38 cellular contexts compared by ENCODE assay signal in the genomic region with DNA sequence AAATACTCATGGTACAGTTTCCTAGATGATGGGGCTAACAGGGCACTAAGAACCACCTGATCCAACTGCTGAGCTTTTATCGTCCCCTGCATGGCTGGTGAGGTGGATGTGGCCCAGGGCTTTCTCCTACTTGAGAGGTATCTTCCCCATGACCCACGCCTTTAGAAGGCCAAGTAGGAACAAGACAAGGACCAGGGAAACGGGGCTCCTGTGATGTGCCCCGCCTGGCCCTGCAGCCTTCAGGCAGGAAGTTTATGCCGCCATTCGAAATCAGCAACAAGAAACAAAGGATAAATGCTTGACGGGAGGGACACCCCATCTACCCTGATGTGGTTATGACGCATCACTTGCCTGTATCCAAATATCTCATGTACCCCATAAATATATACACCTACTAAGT. TPM values are rescaled to one million over a fixed set of nuclear protein-coding genes. Genes with fewer than 3 reads are reported as not detected.
DNase-seq lines count a peak whose midpoint lies in the region; TF ChIP-seq lines count a peak whose summit lies in the region.
"Had no signal": no experiment of that assay in that cellular context is flagged by ENCODE, and none has a peak within 500 bp of the region (broad histone marks: within the 10 kb centered on the region; RNA-seq: fewer than 3 reads in every experiment).

No MANE protein-coding gene starts in this region.

- H3K27ac Mint-ChIP-seq in osteocyte (ENCODE audit: unreplicated experiment) = no peak overlapping the region
- H3K27ac Mint-ChIP-seq in type B pancreatic cell = no peak overlapping the region
- H3K27ac Mint-ChIP-seq in activated CD4-positive, alpha-beta T cell treated with anti-CD3 and anti-CD28 coated beads, Interleukin-2, amount 10 ng/mL, durations not matched to agents 24 days and 14 days = no peak overlapping the region
- H3K27ac Mint-ChIP-seq: B cell; CD4-positive, alpha-beta memory T cell; CD4-positive, alpha-beta T cell; CD4-positive, CD25-positive, alpha-beta regulatory T cell; CD8-positive, alpha-beta memory T cell; CD8-positive, alpha-beta T cell had no signal

- H3K27me3 ChIP-seq in vagina = no peaks in the 10 kb centered on the region
- H3K27me3 ChIP-seq: BLaER1; BLaER1 treated with 17β-estradiol and CSF1 and Interleukin-3, amounts not matched to agents 10 nM and 100 nM had no signal

- H3K9me3 Mint-ChIP-seq in osteocyte (ENCODE audit: unreplicated experiment) (peaks cover 35% of the 10 kb centered on the region), type B pancreatic cell (peaks cover 4% of the 10 kb centered on the region)
- H3K9me3 Mint-ChIP-seq in activated CD4-positive, alpha-beta T cell treated with anti-CD3 and anti-CD28 coated beads, Interleukin-2, amount 10 ng/mL, durations not matched to agents 24 days and 14 days = peaks cover 30% of the 10 kb centered on the region

- H3K4me1 ChIP-seq in vagina = no peaks in the 10 kb centered on the region
- H3K4me1 ChIP-seq: A549; BE2C; BLaER1; BLaER1 treated with 17β-estradiol and CSF1 and Interleukin-3, amounts not matched to agents 10 nM and 100 nM; Caco-2 had no signal

- intact Hi-C loops in vagina (cut with DNase I) = no loop called here
- intact Hi-C loops in activated CD4-positive, alpha-beta T cell treated with anti-CD3 and anti-CD28 coated beads, Interleukin-2, amount 10 ng/mL, durations not matched to agents 24 days and 14 days (cut with micrococcal nuclease) = no loop called here

- H3K36me3 ChIP-seq in vagina = no peaks in the 10 kb centered on the region
- H3K36me3 ChIP-seq: BE2C; BLaER1; BLaER1 treated with 17β-estradiol and CSF1 and Interleukin-3, amounts not matched to agents 10 nM and 100 nM had no signal

- H3K27me3 Mint-ChIP-seq in osteocyte (ENCODE audit: unreplicated experiment) (no peaks in the 10 kb centered on the region), type B pancreatic cell (no peaks in the 10 kb centered on the region)
- no peaks in the 10 kb centered on the region for H3K27me3 Mint-ChIP-seq in activated CD4-positive, alpha-beta T cell treated with anti-CD3 and anti-CD28 coated beads, Interleukin-2, amount 10 ng/mL, durations not matched to agents 24 days and 14 days
- H3K27me3 Mint-ChIP-seq: CD4-positive, CD25-positive, alpha-beta regulatory T cell had no signal

- peak; percentile 26 for DNase-seq in mesenteric fat pad (ENCODE audit: low spot score)
- DNase-seq in osteocyte (ENCODE audit: extremely low spot score, unreplicated experiment) = peak; percentile 64
- DNase-seq in type B pancreatic cell (ENCODE audit: extremely low spot score, unreplicated experiment) = peak; percentile 36
- peak; percentile 20 to 77 for DNase-seq in vagina (ENCODE audit: extremely low spot score in 2 of 2)
- no peak for DNase-seq in kidney tubule cell (ENCODE audit: low spot score)
- no peak for DNase-seq in stimulated activated naive CD4-positive, alpha-beta T cell treated with Interleukin-2 at 50 U/mL for 16 hours (lab: John Stamatoyannopoulos, UW)
- no peak for DNase-seq in GM19240 (ENCODE audit: insufficient read length, low spot score)
- no peak for DNase-seq in activated CD4-positive, alpha-beta T cell treated with anti-CD3 and anti-CD28 coated beads, Interleukin-2, amount 10 ng/mL, durations not matched to agents 24 days and 14 days
- DNase-seq: 8988T; ACHN; AML-193; BE2C; C1 segment of cervical spinal cord; Caco-2; Calu3; CD4-positive, alpha-beta memory T cell; CD4-positive, alpha-beta T cell; CD4-positive, CD25-positive, alpha-beta regulatory T cell; CD8-positive, alpha-beta memory T cell; CD8-positive, alpha-beta T cell; COR-L47; DMS 273 treated with DMSO at 0.1 percent for 48 hours; DMS153; DMS53; DMS79; DMS79 treated with DMSO at 0.1 percent for 48 hours; DND-41; EL had no signal

- H3K9me3 ChIP-seq in vagina = no peaks in the 10 kb centered on the region
- H3K9me3 ChIP-seq: A549, BE2C, Caco-2 had no signal

- no peak for TF ChIP-seq POLR2A in vagina (IDR thresholded peaks at IDR 0.05)

- no peak overlapping the region for H3K27ac ChIP-seq in vagina
- H3K27ac ChIP-seq: 22Rv1; A549; BLaER1; BLaER1 treated with 17β-estradiol and CSF1 and Interleukin-3, amounts not matched to agents 10 nM and 100 nM; C4-2B had no signal

- H3K4me3 ChIP-seq in vagina = no peak overlapping the region
- H3K4me3 ChIP-seq: A549; BLaER1; BLaER1 treated with 17β-estradiol and CSF1 and Interleukin-3, amounts not matched to agents 10 nM and 100 nM had no signal

- TF ChIP-seq CTCF in osteocyte (IDR thresholded peaks at IDR 0.05) (no peak), type B pancreatic cell (conservative IDR thresholded peaks at IDR 0.05) (no peak), vagina (IDR thresholded peaks at IDR 0.05) (no peak)

- H3K4me3 Mint-ChIP-seq in osteocyte (ENCODE audit: unreplicated experiment) (no peak overlapping the region), type B pancreatic cell (no peak overlapping the region)
- H3K4me3 Mint-ChIP-seq in activated CD4-positive, alpha-beta T cell treated with anti-CD3 and anti-CD28 coated beads, Interleukin-2, amount 10 ng/mL, durations not matched to agents 24 days and 14 days = no peak overlapping the region
- H3K4me3 Mint-ChIP-seq: B cell; CD14-positive monocyte; CD4-positive, alpha-beta memory T cell; CD4-positive, alpha-beta T cell; CD4-positive, CD25-positive, alpha-beta regulatory T cell; CD8-positive, alpha-beta memory T cell; CD8-positive, alpha-beta T cell had no signal

- H3K36me3 Mint-ChIP-seq in osteocyte (ENCODE audit: unreplicated experiment) = peaks cover 2% of the 10 kb centered on the region
- H3K36me3 Mint-ChIP-seq in type B pancreatic cell = no peaks in the 10 kb centered on the region
- no peaks in the 10 kb centered on the region for H3K36me3 Mint-ChIP-seq in activated CD4-positive, alpha-beta T cell treated with anti-CD3 and anti-CD28 coated beads, Interleukin-2, amount 10 ng/mL, durations not matched to agents 24 days and 14 days (ENCODE audit: low read depth)
- H3K36me3 Mint-ChIP-seq: CD14-positive monocyte; CD4-positive, alpha-beta memory T cell; CD4-positive, CD25-positive, alpha-beta regulatory T cell; CD8-positive, alpha-beta T cell had no signal

- H3K4me1 Mint-ChIP-seq in osteocyte (ENCODE audit: unreplicated experiment) = no peaks in the 10 kb centered on the region
- no peaks in the 10 kb centered on the region for H3K4me1 Mint-ChIP-seq in type B pancreatic cell (ENCODE audit: unreplicated experiment)
- H3K4me1 Mint-ChIP-seq in activated CD4-positive, alpha-beta T cell treated with anti-CD3 and anti-CD28 coated beads, Interleukin-2, amount 10 ng/mL, durations not matched to agents 24 days and 14 days = no peaks in the 10 kb centered on the region
- H3K4me1 Mint-ChIP-seq: B cell; CD14-positive monocyte; CD4-positive, alpha-beta memory T cell; CD4-positive, CD25-positive, alpha-beta regulatory T cell; CD8-positive, alpha-beta memory T cell had no signal

RNA-seq across cellular contexts. Expression of a gene that starts 4.1 kb away (rescaled TPM):
- total RNA-seq in mesenteric fat pad (not detected), osteocyte (not detected in 2 replicates), type B pancreatic cell (ENCODE audit: low replicate concordance) (not detected in 2 replicates), vagina (not detected)
- total RNA-seq in activated CD4-positive, alpha-beta T cell treated with anti-CD3 and anti-CD28 coated beads, Interleukin-2, amount 10 ng/mL, durations not matched to agents 24 days and 14 days = not detected in 2 replicates
- total RNA-seq: A172; A673; B cell; Caco-2; Calu3; CD4-positive, alpha-beta memory T cell; CD4-positive, alpha-beta T cell; CD4-positive, CD25-positive, alpha-beta regulatory T cell; CD8-positive, alpha-beta memory T cell; CD8-positive, alpha-beta T cell; Daoy had no signal

RNA-seq across cellular contexts. Expression of a gene that starts 19.6 kb away (rescaled TPM):
- total RNA-seq in mesenteric fat pad (not detected), osteocyte (not detected in 2 replicates), type B pancreatic cell (ENCODE audit: low replicate concordance) (not detected in 2 replicates), vagina (not detected)
- total RNA-seq in activated CD4-positive, alpha-beta T cell treated with anti-CD3 and anti-CD28 coated beads, Interleukin-2, amount 10 ng/mL, durations not matched to agents 24 days and 14 days = not detected in 2 replicates
- total RNA-seq: A172; A673; B cell; Caco-2; Calu3; CD4-positive, alpha-beta memory T cell; CD4-positive, alpha-beta T cell; CD4-positive, CD25-positive, alpha-beta regulatory T cell; CD8-positive, alpha-beta memory T cell; CD8-positive, alpha-beta T cell had no signal

RNA-seq across cellular contexts. Expression of a gene that starts 58.6 kb away (rescaled TPM):
- not detected for total RNA-seq in mesenteric fat pad
- total RNA-seq in osteocyte = not detected in 2 replicates
- total RNA-seq in type B pancreatic cell (ENCODE audit: low replicate concordance) = not detected in 2 replicates
- total RNA-seq in vagina = not detected
- total RNA-seq in activated CD4-positive, alpha-beta T cell treated with anti-CD3 and anti-CD28 coated beads, Interleukin-2, amount 10 ng/mL, durations not matched to agents 24 days and 14 days = not detected in 2 replicates
- total RNA-seq: A673; B cell; Caco-2; Calu3; CD4-positive, alpha-beta memory T cell; CD4-positive, alpha-beta T cell; CD4-positive, CD25-positive, alpha-beta regulatory T cell; CD8-positive, alpha-beta memory T cell; CD8-positive, alpha-beta T cell had no signal

Comparison
In these comparisons a context has a peak if more than half of its experiments do, and no peak if none do; other contexts are left out.
1. DNase-seq: peak in mesenteric fat pad (single experiment), osteocyte (single experiment), type B pancreatic cell (single experiment) and vagina (2 of 2); none in kidney tubule cell (single experiment), stimulated activated naive CD4-positive, alpha-beta T cell treated with Interleukin-2 at 50 U/mL for 16 hours (single experiment), GM19240 (single experiment) and activated CD4-positive, alpha-beta T cell treated with anti-CD3 and anti-CD28 coated beads, Interleukin-2, amount 10 ng/mL, durations not matched to agents 24 days and 14 days (single experiment).